Comparison of ENCODE assay signal across 29 cellular contexts in genomic region chr17:34561328-34561727, GRCh38. TPM values are rescaled to one million over a fixed set of nuclear protein-coding genes. Genes with fewer than 3 reads are reported as not detected.
"Had no signal": no experiment of that assay in that cellular context is flagged by ENCODE, and none has a peak within 500 bp of the region (broad histone marks: within the 10 kb centered on the region; RNA-seq: fewer than 3 reads in every experiment).

No MANE protein-coding gene starts in this region.

- DNase-seq: colonic mucosa; cortex of kidney; effector CD8-positive, alpha-beta T cell; effector memory CD8-positive, alpha-beta T cell; endodermal cell; erythroblast; esophagus squamous epithelium; foreskin fibroblast; foreskin melanocyte; gastrocnemius medialis; glutamatergic neuron; head of caudate nucleus; heart right ventricle; hippocampal formation; left cardiac atrium; left lung; left ventricle myocardium superior; lower lobe of right lung; mesenchymal stem cell; mucosa of descending colon had no signal

- H3K36me3 ChIP-seq: colonic mucosa, esophagus squamous epithelium, gastrocnemius medialis, heart right ventricle, left lung, lower lobe of right lung had no signal

- H3K4me1 ChIP-seq: colonic mucosa, esophagus squamous epithelium, gastrocnemius medialis, heart right ventricle, left lung, lower lobe of right lung had no signal

- H3K27ac ChIP-seq: colonic mucosa, epithelial cell of prostate, esophagus squamous epithelium, gastrocnemius medialis, heart right ventricle, left lung, lower lobe of right lung had no signal

- H3K27me3 ChIP-seq: gastrocnemius medialis had no signal

- H3K9me3 ChIP-seq: colonic mucosa, esophagus squamous epithelium, gastrocnemius medialis, heart right ventricle, left lung, lower lobe of right lung, mucosa of descending colon had no signal

- H3K4me3 ChIP-seq: colonic mucosa, esophagus squamous epithelium, gastrocnemius medialis, heart right ventricle, left lung, lower lobe of right lung, mucosa of descending colon had no signal

- FAIRE-seq: endometrium, islet of Langerhans, keratinocyte had no signal

- ATAC-seq: effector memory CD8-positive, alpha-beta T cell; esophagus mucosa; gastrocnemius medialis; heart right ventricle; left cardiac atrium; left lung; left ventricle myocardium superior; lower lobe of right lung; mucosa of descending colon had no signal

RNA-seq across cellular contexts. Expression of gene TMEM132E, which starts 18.1 kb away (rescaled TPM):
- total RNA-seq: dermis microvascular lymphatic vessel endothelial cell, esophagus mucosa, gastrocnemius medialis, glomerular endothelial cell, left ventricle myocardium superior, lung microvascular endothelial cell, myocyte had no signal
- polyA plus RNA-seq: keratinocyte had no signal
